Comparison of ENCODE assay signal across 38 cellular contexts in genomic region chr19:49009828-49010227, GRCh38. TPM values are rescaled to one million over a fixed set of nuclear protein-coding genes. Genes with fewer than 3 reads are reported as not detected.
"Had no signal": no experiment of that assay in that cellular context is flagged by ENCODE, and none has a peak within 500 bp of the region (broad histone marks: within the 10 kb centered on the region; RNA-seq: fewer than 3 reads in every experiment).

No MANE protein-coding gene starts in this region.

- H3K27ac ChIP-seq: ascending aorta, cardiac muscle cell, WERI-Rb-1 had no signal

- H3K4me3 Mint-ChIP-seq: activated CD4-positive, alpha-beta memory T cell treated with anti-CD3 and anti-CD28 coated beads, Interleukin-2, amount 10 ng/mL, durations not matched to agents 7 days and 5 days; activated CD4-positive, alpha-beta T cell treated with anti-CD3 and anti-CD28 coated beads, Interleukin-2, amount 10 ng/mL, durations not matched to agents 24 days and 14 days; activated CD8-positive, alpha-beta memory T cell treated with anti-CD3 and anti-CD28 coated beads, Interleukin-2, amount 10 ng/mL, durations not matched to agents 7 days and 5 days; activated CD8-positive, alpha-beta T cell treated with anti-CD3 and anti-CD28 coated beads, Interleukin-2, amount 10 ng/mL, durations not matched to agents 7 days and 5 days; activated naive CD4-positive, alpha-beta T cell treated with anti-CD3 and anti-CD28 coated beads, Interleukin-2, amount 10 ng/mL, durations not matched to agents 7 days and 5 days; activated naive CD4-positive, alpha-beta T cell treated with anti-CD3 and anti-CD28 coated beads, Interleukin-2, amount 50 U/mL, for 24 hours; activated naive CD8-positive, alpha-beta T cell; activated naive CD8-positive, alpha-beta T cell treated with anti-CD3 and anti-CD28 coated beads, Interleukin-2, amount 10 ng/mL, durations not matched to agents 7 days and 5 days; activated naive CD8-positive, alpha-beta T cell treated with anti-CD3 and anti-CD28 coated beads, Interleukin-2, amount 50 U/mL, for 24 hours; activated T-cell treated with anti-CD3 and anti-CD28 coated beads, Interleukin-2, amount 50 U/mL, for 24 hours; brain; central memory CD8-positive, alpha-beta T cell; T-helper 1 cell treated with Interleukin-12 subunit alpha and Interleukin-12 subunit beta and Interleukin-4 antibody, amounts not matched to agents 30 μg/mL and 1 μg/mL, for 36 hours; T-helper 2 cell treated with Interferon-gamma antibody and Interleukin-4, amounts not matched to agents 5 μg/mL and 100 μg/mL, for 36 hours; WTC11 had no signal

- H3K27ac Mint-ChIP-seq: activated CD4-positive, alpha-beta memory T cell treated with anti-CD3 and anti-CD28 coated beads, Interleukin-2, amount 10 ng/mL, durations not matched to agents 7 days and 5 days; activated CD4-positive, alpha-beta T cell treated with anti-CD3 and anti-CD28 coated beads, Interleukin-2, amount 10 ng/mL, durations not matched to agents 24 days and 14 days; activated CD8-positive, alpha-beta memory T cell treated with anti-CD3 and anti-CD28 coated beads, Interleukin-2, amount 10 ng/mL, durations not matched to agents 7 days and 5 days; activated CD8-positive, alpha-beta T cell treated with anti-CD3 and anti-CD28 coated beads, Interleukin-2, amount 10 ng/mL, durations not matched to agents 7 days and 5 days; activated naive CD4-positive, alpha-beta T cell treated with anti-CD3 and anti-CD28 coated beads, Interleukin-2, amount 10 ng/mL, durations not matched to agents 7 days and 5 days; activated naive CD4-positive, alpha-beta T cell treated with anti-CD3 and anti-CD28 coated beads, Interleukin-2, amount 50 U/mL, for 24 hours; activated naive CD8-positive, alpha-beta T cell; activated naive CD8-positive, alpha-beta T cell treated with anti-CD3 and anti-CD28 coated beads, Interleukin-2, amount 10 ng/mL, durations not matched to agents 7 days and 5 days; activated naive CD8-positive, alpha-beta T cell treated with anti-CD3 and anti-CD28 coated beads, Interleukin-2, amount 50 U/mL, for 24 hours; activated T-cell treated with anti-CD3 and anti-CD28 coated beads, Interleukin-2, amount 50 U/mL, for 24 hours; activated T-helper 2 cell treated with anti-CD3 and anti-CD28 coated beads, Interferon-gamma antibody, Interleukin-2, Interleukin-4, amounts not matched to agents 10 μg/mL and 5 μg/mL and 100 μg/mL, durations not matched to agents 14 hours and 24 hours and 36 hours; brain; T-helper 1 cell treated with Interleukin-12 subunit alpha and Interleukin-12 subunit beta and Interleukin-4 antibody, amounts not matched to agents 30 μg/mL and 1 μg/mL, for 36 hours; T-helper 2 cell treated with Interferon-gamma antibody and Interleukin-4, amounts not matched to agents 5 μg/mL and 100 μg/mL, for 36 hours; WTC11 had no signal

- DNase-seq: activated CD4-positive, alpha-beta memory T cell treated with anti-CD3 and anti-CD28 coated beads, Interleukin-2, amount 10 ng/mL, durations not matched to agents 7 days and 5 days; activated CD4-positive, alpha-beta T cell treated with anti-CD3 and anti-CD28 coated beads for 4 hours; activated CD4-positive, alpha-beta T cell treated with anti-CD3 and anti-CD28 coated beads, Interleukin-2, amount 10 ng/mL, durations not matched to agents 24 days and 14 days; activated CD4-positive, alpha-beta T cell treated with anti-CD3 and anti-CD28 coated beads, Interleukin-2, amount 50 U/mL, for 48 hours; activated CD4-positive, CD25-positive, alpha-beta regulatory T cell treated with anti-CD3 and anti-CD28 coated beads, Interleukin-2, amount 50 U/mL, for 72 hours; activated CD8-positive, alpha-beta memory T cell treated with anti-CD3 and anti-CD28 coated beads for 24 hours; activated CD8-positive, alpha-beta memory T cell treated with anti-CD3 and anti-CD28 coated beads, Interleukin-2, amount 10 ng/mL, durations not matched to agents 7 days and 5 days; activated CD8-positive, alpha-beta memory T cell treated with anti-CD3 and anti-CD28 coated beads, Interleukin-2, amount 50 U/mL, for 48 hours; activated CD8-positive, alpha-beta T cell treated with anti-CD3 and anti-CD28 coated beads, Interleukin-2, amount 10 ng/mL, durations not matched to agents 7 days and 5 days; activated effector memory CD4-positive, alpha-beta T cell treated with Interleukin-2 at 50 U/mL for 16 hours; activated gamma-delta T cell; activated naive CD4-positive, alpha-beta T cell treated with anti-CD3 and anti-CD28 coated beads, Interleukin-2, amount 10 ng/mL, durations not matched to agents 7 days and 5 days; activated naive CD4-positive, alpha-beta T cell treated with Interleukin-2 at 50 U/mL for 16 hours; activated naive CD8-positive, alpha-beta T cell treated with anti-CD3 and anti-CD28 coated beads, Interleukin-2, amount 10 ng/mL, durations not matched to agents 7 days and 5 days; activated naive CD8-positive, alpha-beta T cell treated with anti-CD3 and anti-CD28 coated beads, Interleukin-2, amount 50 U/mL, for 24 hours; activated T-cell treated with anti-CD3 and anti-CD28 coated beads, Interleukin-2, amount 50 U/mL, for 24 hours; activated T-cell treated with anti-CD3 and anti-CD28 coated beads, Interleukin-2, amount 50 U/mL, for 48 hours; amygdala; anterior cingulate cortex; caudate nucleus; cerebellar nuclear complex; T-helper 1 cell; T-helper 2 cell; T-helper 9 cell; WERI-Rb-1 had no signal

- H3K4me1 ChIP-seq: ascending aorta had no signal

- H3K4me1 Mint-ChIP-seq: activated CD4-positive, alpha-beta memory T cell treated with anti-CD3 and anti-CD28 coated beads, Interleukin-2, amount 10 ng/mL, durations not matched to agents 7 days and 5 days; activated CD4-positive, alpha-beta T cell treated with anti-CD3 and anti-CD28 coated beads, Interleukin-2, amount 10 ng/mL, durations not matched to agents 24 days and 14 days; activated CD8-positive, alpha-beta memory T cell treated with anti-CD3 and anti-CD28 coated beads, Interleukin-2, amount 10 ng/mL, durations not matched to agents 7 days and 5 days; activated naive CD4-positive, alpha-beta T cell treated with anti-CD3 and anti-CD28 coated beads, Interleukin-2, amount 10 ng/mL, durations not matched to agents 7 days and 5 days; activated naive CD4-positive, alpha-beta T cell treated with anti-CD3 and anti-CD28 coated beads, Interleukin-2, amount 50 U/mL, for 24 hours; activated naive CD8-positive, alpha-beta T cell treated with anti-CD3 and anti-CD28 coated beads, Interleukin-2, amount 10 ng/mL, durations not matched to agents 7 days and 5 days; activated naive CD8-positive, alpha-beta T cell treated with anti-CD3 and anti-CD28 coated beads, Interleukin-2, amount 50 U/mL, for 24 hours; brain; central memory CD8-positive, alpha-beta T cell; WTC11 had no signal

- H3K9me3 ChIP-seq: ascending aorta had no signal

- H3K9me3 Mint-ChIP-seq: activated CD4-positive, alpha-beta memory T cell treated with anti-CD3 and anti-CD28 coated beads, Interleukin-2, amount 10 ng/mL, durations not matched to agents 7 days and 5 days; activated CD4-positive, alpha-beta T cell treated with anti-CD3 and anti-CD28 coated beads, Interleukin-2, amount 10 ng/mL, durations not matched to agents 24 days and 14 days; activated naive CD4-positive, alpha-beta T cell treated with anti-CD3 and anti-CD28 coated beads, Interleukin-2, amount 10 ng/mL, durations not matched to agents 7 days and 5 days; activated naive CD4-positive, alpha-beta T cell treated with anti-CD3 and anti-CD28 coated beads, Interleukin-2, amount 50 U/mL, for 24 hours; activated naive CD8-positive, alpha-beta T cell treated with anti-CD3 and anti-CD28 coated beads, Interleukin-2, amount 10 ng/mL, durations not matched to agents 7 days and 5 days; activated naive CD8-positive, alpha-beta T cell treated with anti-CD3 and anti-CD28 coated beads, Interleukin-2, amount 50 U/mL, for 24 hours; activated T-cell treated with anti-CD3 and anti-CD28 coated beads, Interleukin-2, amount 50 U/mL, for 24 hours; activated T-helper 2 cell treated with anti-CD3 and anti-CD28 coated beads, Interferon-gamma antibody, Interleukin-2, Interleukin-4, amounts not matched to agents 10 μg/mL and 5 μg/mL and 100 μg/mL, durations not matched to agents 14 hours and 24 hours and 36 hours; brain; central memory CD8-positive, alpha-beta T cell; T-helper 1 cell treated with Interleukin-12 subunit alpha and Interleukin-12 subunit beta and Interleukin-4 antibody, amounts not matched to agents 30 μg/mL and 1 μg/mL, for 36 hours; T-helper 2 cell treated with Interferon-gamma antibody and Interleukin-4, amounts not matched to agents 5 μg/mL and 100 μg/mL, for 36 hours; WTC11 had no signal

- H3K27me3 Mint-ChIP-seq: activated CD4-positive, alpha-beta memory T cell treated with anti-CD3 and anti-CD28 coated beads, Interleukin-2, amount 10 ng/mL, durations not matched to agents 7 days and 5 days; activated CD4-positive, alpha-beta T cell treated with anti-CD3 and anti-CD28 coated beads, Interleukin-2, amount 10 ng/mL, durations not matched to agents 24 days and 14 days; activated CD8-positive, alpha-beta memory T cell treated with anti-CD3 and anti-CD28 coated beads, Interleukin-2, amount 10 ng/mL, durations not matched to agents 7 days and 5 days; activated naive CD4-positive, alpha-beta T cell treated with anti-CD3 and anti-CD28 coated beads, Interleukin-2, amount 10 ng/mL, durations not matched to agents 7 days and 5 days; activated naive CD4-positive, alpha-beta T cell treated with anti-CD3 and anti-CD28 coated beads, Interleukin-2, amount 50 U/mL, for 24 hours; activated naive CD8-positive, alpha-beta T cell; activated naive CD8-positive, alpha-beta T cell treated with anti-CD3 and anti-CD28 coated beads, Interleukin-2, amount 10 ng/mL, durations not matched to agents 7 days and 5 days; activated naive CD8-positive, alpha-beta T cell treated with anti-CD3 and anti-CD28 coated beads, Interleukin-2, amount 50 U/mL, for 24 hours; activated T-cell treated with anti-CD3 and anti-CD28 coated beads, Interleukin-2, amount 50 U/mL, for 24 hours; central memory CD8-positive, alpha-beta T cell had no signal

- H3K27me3 ChIP-seq: ascending aorta, cardiac muscle cell had no signal

- ATAC-seq: activated CD8-positive, alpha-beta memory T cell treated with anti-CD3 and anti-CD28 coated beads, Interleukin-2, amount 10 ng/mL, durations not matched to agents 7 days and 5 days; activated CD8-positive, alpha-beta T cell treated with anti-CD3 and anti-CD28 coated beads, Interleukin-2, amount 10 ng/mL, durations not matched to agents 7 days and 5 days; activated naive CD8-positive, alpha-beta T cell treated with anti-CD3 and anti-CD28 coated beads, Interleukin-2, amount 50 U/mL, for 24 hours; WTC11 had no signal

- H3K4me3 ChIP-seq: ascending aorta, cardiac muscle cell had no signal

RNA-seq across cellular contexts. Expression of gene LHB, which starts 7.1 kb away (rescaled TPM):
- total RNA-seq: activated CD4-positive, alpha-beta T cell treated with anti-CD3 and anti-CD28 coated beads, Interleukin-2, amount 10 ng/mL, durations not matched to agents 24 days and 14 days; activated CD8-positive, alpha-beta memory T cell treated with anti-CD3 and anti-CD28 coated beads, Interleukin-2, amount 10 ng/mL, durations not matched to agents 7 days and 5 days; activated CD8-positive, alpha-beta T cell treated with anti-CD3 and anti-CD28 coated beads, Interleukin-2, amount 10 ng/mL, durations not matched to agents 7 days and 5 days; activated naive CD8-positive, alpha-beta T cell treated with anti-CD3 and anti-CD28 coated beads, Interleukin-2, amount 10 ng/mL, durations not matched to agents 7 days and 5 days; activated T-helper 2 cell treated with anti-CD3 and anti-CD28 coated beads, Interferon-gamma antibody, Interleukin-2, Interleukin-4, amounts not matched to agents 10 μg/mL and 5 μg/mL and 100 μg/mL, durations not matched to agents 14 hours and 24 hours and 36 hours; ascending aorta; bronchial epithelial cell; chondrocyte; WTC11 had no signal
- polyA plus RNA-seq: cardiac muscle cell had no signal

RNA-seq across cellular contexts. Expression of gene CGB3, which starts 14.3 kb away (rescaled TPM):
- total RNA-seq: activated CD4-positive, alpha-beta memory T cell treated with anti-CD3 and anti-CD28 coated beads, Interleukin-2, amount 10 ng/mL, durations not matched to agents 7 days and 5 days; activated CD4-positive, alpha-beta T cell treated with anti-CD3 and anti-CD28 coated beads, Interleukin-2, amount 10 ng/mL, durations not matched to agents 24 days and 14 days; activated CD8-positive, alpha-beta memory T cell treated with anti-CD3 and anti-CD28 coated beads, Interleukin-2, amount 10 ng/mL, durations not matched to agents 7 days and 5 days; activated CD8-positive, alpha-beta T cell treated with anti-CD3 and anti-CD28 coated beads, Interleukin-2, amount 10 ng/mL, durations not matched to agents 7 days and 5 days; activated naive CD8-positive, alpha-beta T cell treated with anti-CD3 and anti-CD28 coated beads, Interleukin-2, amount 10 ng/mL, durations not matched to agents 7 days and 5 days; activated T-helper 2 cell treated with anti-CD3 and anti-CD28 coated beads, Interferon-gamma antibody, Interleukin-2, Interleukin-4, amounts not matched to agents 10 μg/mL and 5 μg/mL and 100 μg/mL, durations not matched to agents 14 hours and 24 hours and 36 hours; ascending aorta; bronchial epithelial cell; cardiac muscle cell; chondrocyte; WTC11 had no signal
- polyA plus RNA-seq: adipose tissue, cardiac muscle cell had no signal

RNA-seq across cellular contexts. Expression of gene CGB2, which starts 21.9 kb away (rescaled TPM):
- total RNA-seq: activated CD4-positive, alpha-beta memory T cell treated with anti-CD3 and anti-CD28 coated beads, Interleukin-2, amount 10 ng/mL, durations not matched to agents 7 days and 5 days; activated CD4-positive, alpha-beta T cell treated with anti-CD3 and anti-CD28 coated beads, Interleukin-2, amount 10 ng/mL, durations not matched to agents 24 days and 14 days; activated CD8-positive, alpha-beta memory T cell treated with anti-CD3 and anti-CD28 coated beads, Interleukin-2, amount 10 ng/mL, durations not matched to agents 7 days and 5 days; activated CD8-positive, alpha-beta T cell treated with anti-CD3 and anti-CD28 coated beads, Interleukin-2, amount 10 ng/mL, durations not matched to agents 7 days and 5 days; activated naive CD8-positive, alpha-beta T cell treated with anti-CD3 and anti-CD28 coated beads, Interleukin-2, amount 10 ng/mL, durations not matched to agents 7 days and 5 days; activated T-helper 2 cell treated with anti-CD3 and anti-CD28 coated beads, Interferon-gamma antibody, Interleukin-2, Interleukin-4, amounts not matched to agents 10 μg/mL and 5 μg/mL and 100 μg/mL, durations not matched to agents 14 hours and 24 hours and 36 hours; ascending aorta; bronchial epithelial cell; cardiac muscle cell; chondrocyte; WTC11 had no signal
- polyA plus RNA-seq: adipose tissue, cardiac muscle cell had no signal
